In the genomic region with DNA sequence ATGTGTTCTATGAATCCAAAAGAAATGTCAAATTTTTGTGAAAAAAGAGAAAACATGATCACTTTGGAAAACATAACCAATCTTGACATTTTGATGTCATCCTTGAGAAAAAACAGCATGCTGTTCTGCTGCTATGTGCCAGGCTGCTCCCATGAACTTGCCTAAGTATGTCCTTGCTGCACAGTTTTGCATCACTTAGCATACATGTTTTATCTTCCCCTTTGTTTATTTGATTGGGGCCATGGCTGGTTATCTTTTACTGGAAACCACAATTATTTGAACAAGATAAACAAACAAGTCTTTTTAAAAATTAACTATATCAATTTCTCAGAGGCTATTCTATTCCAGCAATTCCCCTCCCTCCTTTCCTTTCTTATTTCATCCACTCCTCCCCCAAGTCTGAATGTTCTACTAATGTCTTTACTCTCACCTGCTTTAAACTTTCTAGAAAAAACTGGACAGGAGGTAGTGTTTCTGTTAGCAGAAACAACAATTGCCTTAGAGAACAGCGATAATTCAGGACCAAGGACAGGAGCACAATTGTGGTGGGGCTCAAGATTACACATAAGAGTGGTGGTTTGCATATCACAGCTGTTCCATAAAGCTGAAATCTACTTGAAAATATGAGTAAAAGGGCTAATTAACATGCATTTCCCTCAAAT, we compare ENCODE assay signal across 15 cellular contexts. TPM values are rescaled to one million over a fixed set of nuclear protein-coding genes. Genes with fewer than 3 reads are reported as not detected.
DNase-seq lines count a peak whose midpoint lies in the region; ATAC-seq and TF ChIP-seq lines count a peak whose summit lies in the region.
"Had no signal": no experiment of that assay in that cellular context is flagged by ENCODE, and none has a peak within 500 bp of the region (broad histone marks: within the 10 kb centered on the region; RNA-seq: fewer than 3 reads in every experiment).

No MANE protein-coding gene starts in this region.

- TF ChIP-seq RAD21 in Ishikawa (IDR thresholded peaks at IDR 0.05; ENCODE audit: low read depth) (no peak), SK-N-SH (IDR thresholded peaks at IDR 0.05; ENCODE audit: low read length) (no peak)

- H3F3A ChIP-seq in SK-N-SH (replicated peaks; ENCODE audit: insufficient read depth), result no peaks in the 10 kb centered on the region

- no peaks in the 10 kb centered on the region for H3K79me2 ChIP-seq in SK-N-SH (ENCODE audit: insufficient read depth)

- H3K36me3 ChIP-seq in SK-N-SH (replicated peaks in 1 of 2; ENCODE audit: control insufficient read depth in 1 of 2, insufficient read depth in 2 of 2, low read length in 1 of 2), result no peaks in the 10 kb centered on the region

- H4K20me1 ChIP-seq in SK-N-SH (ENCODE audit: insufficient read depth), result no peaks in the 10 kb centered on the region

- H3K27ac ChIP-seq in 22Rv1 (peak overlapping the region; percentile 53), SK-N-SH (ENCODE audit: low read depth in 2 of 2, low read length in 1 of 2) (no peak overlapping the region)

- WGBS in SK-N-SH (ENCODE audit: low lambda C conversion rate), result 90% methylated on average over 1 of the region's 1 CpG

- H3K9ac ChIP-seq in SK-N-SH, result no peak overlapping the region

- POLR2A ChIA-PET in SK-N-SH (lab: Yijun Ruan, JAX), result no interaction called here

- H3K4me1 ChIP-seq in SK-N-SH (ENCODE audit: control insufficient read depth in 1 of 2, insufficient read depth in 2 of 2, low read depth in 1 of 2, low read length in 1 of 2), result peaks cover 0 to 2% of the 10 kb centered on the region in 2 experiments; a peak in 1 of 4 replicates

- H3K4me3 ChIP-seq in SK-N-SH (ENCODE audit: low read depth in 2 of 2, low read length in 1 of 2), result no peak overlapping the region

- no peak overlapping the region for H2AFZ ChIP-seq in SK-N-SH (ENCODE audit: low read depth)

- DNase-seq in SK-N-SH (no peak), fibroblast of peridontal ligament (ENCODE audit: extremely low read depth) (peak; percentile 44), globus pallidus (ENCODE audit: low spot score) (no peak), GM10266 (ENCODE audit: extremely low spot score) (no peak)
- DNase-seq: activated CD8-positive, alpha-beta T cell treated with anti-CD3 and anti-CD28 coated beads, Interleukin-2, amount 10 ng/mL, durations not matched to agents 7 days and 5 days; activated effector memory CD4-positive, alpha-beta T cell treated with anti-CD3 and anti-CD28 coated beads, Interleukin-2, amount 50 U/mL, for 16 hours; NCI-H2107; stimulated activated CD4-positive, alpha-beta T cell treated with anti-CD3 and anti-CD28 coated beads, Interleukin-4, amount 100 ng/mL, for 4 hours; stimulated activated naive CD8-positive, alpha-beta T cell treated with anti-CD3 and anti-CD28 coated beads, Interleukin-15, Interleukin-2, amounts not matched to agents 100 U/mL and 50 U/mL, for 24 hours; T-helper 17 cell had no signal

- H3K9me2 ChIP-seq in SK-N-SH, result no peaks in the 10 kb centered on the region

- TF ChIP-seq EP300 in Ishikawa (IDR thresholded peaks at IDR 0.05; ENCODE audit: borderline replicate concordance) (no peak), SK-N-SH (IDR thresholded peaks at IDR 0.05; ENCODE audit: borderline replicate concordance in 1 of 2, low read depth in 1 of 2, low read length in 1 of 2) (no peak)

- no peaks in the 10 kb centered on the region for H3K27me3 ChIP-seq in SK-N-SH (ENCODE audit: insufficient read depth)

- ATAC-seq in HG03439 (IDR thresholded peaks at IDR 0.05; ENCODE audit: unreplicated experiment), result no peak
- ATAC-seq in HG03342 (IDR thresholded peaks at IDR 0.05; ENCODE audit: unreplicated experiment), result no peak
- ATAC-seq: activated CD8-positive, alpha-beta T cell treated with anti-CD3 and anti-CD28 coated beads, Interleukin-2, amount 10 ng/mL, durations not matched to agents 7 days and 5 days; esophagus mucosa; stimulated activated naive CD8-positive, alpha-beta T cell treated with anti-CD3 and anti-CD28 coated beads, Interleukin-15, Interleukin-2, amounts not matched to agents 100 U/mL and 50 U/mL, for 24 hours; T-helper 17 cell had no signal

- H3K9me3 ChIP-seq in SK-N-SH, result no peaks in the 10 kb centered on the region

- TF ChIP-seq CTCF in 22Rv1 (IDR thresholded peaks at IDR 0.05) (no peak), SK-N-SH (IDR thresholded peaks at IDR 0.05) (no peak), GM10266 (IDR thresholded peaks at IDR 0.05; ENCODE audit: control insufficient read depth, insufficient read depth, low read depth, missing control alignments) (no peak)

- no peak overlapping the region for H3K4me2 ChIP-seq in SK-N-SH

- CTCF ChIA-PET in SK-N-SH (lab: Yijun Ruan, JAX), result no interaction called here

TF ChIP-seq in Ishikawa, 13 proteins besides CTCF, POLR2A, EP300 and RAD21:
- TF ChIP-seq ZBTB7A (IDR thresholded peaks at IDR 0.05; ENCODE audit: low read depth), result no peak
- TF ChIP-seq, protein P1, sequence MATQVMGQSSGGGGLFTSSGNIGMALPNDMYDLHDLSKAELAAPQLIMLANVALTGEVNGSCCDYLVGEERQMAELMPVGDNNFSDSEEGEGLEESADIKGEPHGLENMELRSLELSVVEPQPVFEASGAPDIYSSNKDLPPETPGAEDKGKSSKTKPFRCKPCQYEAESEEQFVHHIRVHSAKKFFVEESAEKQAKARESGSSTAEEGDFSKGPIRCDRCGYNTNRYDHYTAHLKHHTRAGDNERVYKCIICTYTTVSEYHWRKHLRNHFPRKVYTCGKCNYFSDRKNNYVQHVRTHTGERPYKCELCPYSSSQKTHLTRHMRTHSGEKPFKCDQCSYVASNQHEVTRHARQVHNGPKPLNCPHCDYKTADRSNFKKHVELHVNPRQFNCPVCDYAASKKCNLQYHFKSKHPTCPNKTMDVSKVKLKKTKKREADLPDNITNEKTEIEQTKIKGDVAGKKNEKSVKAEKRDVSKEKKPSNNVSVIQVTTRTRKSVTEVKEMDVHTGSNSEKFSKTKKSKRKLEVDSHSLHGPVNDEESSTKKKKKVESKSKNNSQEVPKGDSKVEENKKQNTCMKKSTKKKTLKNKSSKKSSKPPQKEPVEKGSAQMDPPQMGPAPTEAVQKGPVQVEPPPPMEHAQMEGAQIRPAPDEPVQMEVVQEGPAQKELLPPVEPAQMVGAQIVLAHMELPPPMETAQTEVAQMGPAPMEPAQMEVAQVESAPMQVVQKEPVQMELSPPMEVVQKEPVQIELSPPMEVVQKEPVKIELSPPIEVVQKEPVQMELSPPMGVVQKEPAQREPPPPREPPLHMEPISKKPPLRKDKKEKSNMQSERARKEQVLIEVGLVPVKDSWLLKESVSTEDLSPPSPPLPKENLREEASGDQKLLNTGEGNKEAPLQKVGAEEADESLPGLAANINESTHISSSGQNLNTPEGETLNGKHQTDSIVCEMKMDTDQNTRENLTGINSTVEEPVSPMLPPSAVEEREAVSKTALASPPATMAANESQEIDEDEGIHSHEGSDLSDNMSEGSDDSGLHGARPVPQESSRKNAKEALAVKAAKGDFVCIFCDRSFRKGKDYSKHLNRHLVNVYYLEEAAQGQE (IDR thresholded peaks at IDR 0.05; ENCODE audit: low read depth), result peak; percentile 86

TF ChIP-seq in SK-N-SH, 30 proteins besides CTCF, POLR2A, EP300 and RAD21:
- no peak for TF ChIP-seq RCOR1 (IDR thresholded peaks at IDR 0.05; ENCODE audit: low read length)
- TF ChIP-seq, protein P1 (IDR thresholded peaks at IDR 0.05; ENCODE audit: low read depth, low read length), result peak; percentile 96

RNA-seq across cellular contexts. Expression of a gene that starts 6.7 kb away (rescaled TPM):
- polyA plus RNA-seq in SK-N-SH (2012; rRNA removed), result 3.3 and 4.6 TPM in 2 replicates
- polyA plus RNA-seq in SK-N-SH (2012; cell fraction: cytosol; rRNA removed), result 3.7 and 3.8 TPM in 2 replicates
- 2.2 and 3.9 TPM in 2 replicates for polyA plus RNA-seq in SK-N-SH (2012; cell fraction: nucleus; rRNA removed)
